In the genomic region with DNA sequence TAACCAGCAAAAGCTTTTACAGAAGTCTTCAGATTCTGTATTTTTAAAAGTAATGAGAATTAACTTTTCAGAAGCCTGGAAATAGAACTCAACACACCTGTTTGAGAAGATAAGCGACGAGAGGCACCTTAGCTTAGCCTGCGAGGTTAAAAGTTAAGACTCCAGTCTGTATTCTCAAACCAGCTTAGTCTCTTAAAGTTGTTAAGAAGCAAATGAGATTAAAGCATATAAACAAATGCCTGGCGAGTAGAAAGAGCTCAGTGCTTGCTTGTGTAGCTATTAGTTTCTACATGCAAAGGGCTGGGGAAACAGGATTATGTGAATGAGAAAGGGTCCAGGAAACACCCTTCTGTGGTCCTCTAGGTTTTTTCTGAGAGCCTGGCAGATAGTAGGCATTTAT, we compare ENCODE assay signal across 16 cellular contexts. TPM values are rescaled to one million over a fixed set of nuclear protein-coding genes. Genes with fewer than 3 reads are reported as not detected.
A peak's percentile ranks its signal among the peaks of the same experiment; 100 is the strongest.
DNase-seq lines count a peak whose midpoint lies in the region; ATAC-seq and TF ChIP-seq lines count a peak whose summit lies in the region.
"Had no signal": no experiment of that assay in that cellular context is flagged by ENCODE, and none has a peak within 500 bp of the region (broad histone marks: within the 10 kb centered on the region; RNA-seq: fewer than 3 reads in every experiment).

No MANE protein-coding gene starts in this region.

- H3K4me1 Mint-ChIP-seq in Caco-2 (ENCODE audit: low read depth, unreplicated experiment) = peaks cover 16% of the 10 kb centered on the region
- peaks cover 12% of the 10 kb centered on the region for H3K4me1 Mint-ChIP-seq in neural progenitor cell

- BruUV-seq in Caco-2 (replicated peaks; lab: Mats Ljungman, UMichigan) = no TSS peak

- H3K27me3 ChIP-seq in Caco-2 (replicated peaks; ENCODE audit: control insufficient read depth, insufficient read depth, low read length) = no peaks in the 10 kb centered on the region
- no peaks in the 10 kb centered on the region for H3K27me3 ChIP-seq in RWPE2 (ENCODE audit: insufficient read depth, poor library complexity, severe bottlenecking)
- H3K27me3 ChIP-seq in hepatocyte = no peaks in the 10 kb centered on the region
- H3K27me3 ChIP-seq in neural progenitor cell = no peaks in the 10 kb centered on the region

- ATAC-seq in RWPE2 (ENCODE audit: low read depth) = no peak; the same call in 1 of the 3 replicates

- H3K27ac Mint-ChIP-seq in Caco-2 (ENCODE audit: unreplicated experiment) (peak overlapping the region; percentile 82), neural progenitor cell (no peak overlapping the region)

- H3K4me1 ChIP-seq in Caco-2 (peaks cover 25% of the 10 kb centered on the region), RWPE2 (ENCODE audit: insufficient read depth, poor library complexity, severe bottlenecking) (peaks cover 34% of the 10 kb centered on the region), hepatocyte (ENCODE audit: insufficient read depth) (peaks cover 17% of the 10 kb centered on the region), neural progenitor cell (no peaks in the 10 kb centered on the region)

- H3K4me2 ChIP-seq in hepatocyte (peak overlapping the region; percentile 57), neural progenitor cell (no peak overlapping the region)

- H3K4me3 ChIP-seq in Caco-2 (ENCODE audit: low read depth, low read length) = no peak overlapping the region
- H3K4me3 ChIP-seq in RWPE2 (ENCODE audit: severe bottlenecking) = no peak overlapping the region
- H3K4me3 ChIP-seq in hepatocyte = no peak overlapping the region
- H3K4me3 ChIP-seq in neural progenitor cell = no peak overlapping the region

- DNase-seq in Caco-2 (peak in 1 of 2 experiments; percentile 1), RWPE2 (ENCODE audit: low spot score) (no peak), hepatocyte (ENCODE audit: low spot score) (peak; percentile 11), neural progenitor cell (ENCODE audit: low spot score) (peak; percentile 5), NCI-H345 (lab: John Stamatoyannopoulos, UW) (no peak), RWPE1 (ENCODE audit: low spot score) (no peak)
- DNase-seq in stimulated activated CD4-positive, alpha-beta T cell treated with anti-CD3 and anti-CD28 coated beads, Interleukin-1b, Interleukin-23, amount 100 ng/mL, for 48 hours = no peak
- no peak for DNase-seq in stimulated activated CD4-positive, alpha-beta T cell treated with anti-CD3 and anti-CD28 coated beads, Interleukin-4, amount 100 ng/mL, for 4 hours
- DNase-seq: C1 segment of cervical spinal cord, H7, Karpas-422, NCI-H1417 treated with DMSO at 0.1 percent for 48 hours, NCI-H2029 treated with DMSO at 0.1 percent for 48 hours, NCI-H526, Right ventricle myocardium superior had no signal

- no peaks in the 10 kb centered on the region for H3K9me2 ChIP-seq in hepatocyte (replicated peaks; ENCODE audit: insufficient read depth)

- POLR2A ChIA-PET in Caco-2 (lab: Charles Lee) (interaction anchor here (0.5 kb wide), 1 partner anchor 41 kb away, joined by 3 read pairs; no protein-coding TSS in a partner anchor), RWPE1 (lab: Yijun Ruan, JAX; ENCODE audit: low non-redundant PET) (no interaction called here)

- H3K36me3 ChIP-seq in Caco-2 (ENCODE audit: control insufficient read depth, insufficient read depth, low read length) = peaks cover 2% of the 10 kb centered on the region; the same call in 1 of the 2 replicates
- H3K36me3 ChIP-seq in RWPE2 (ENCODE audit: low read depth) = peaks cover 67% of the 10 kb centered on the region
- no peaks in the 10 kb centered on the region for H3K36me3 ChIP-seq in hepatocyte (replicated peaks; ENCODE audit: insufficient read depth, low read depth)
- H3K36me3 ChIP-seq in neural progenitor cell = peaks cover 5% of the 10 kb centered on the region

- H3K27ac ChIP-seq in RWPE2 (ENCODE audit: poor library complexity, severe bottlenecking) = peak overlapping the region; percentile 59
- peak overlapping the region; percentile 90 for H3K27ac ChIP-seq in hepatocyte
- no peak overlapping the region for H3K27ac ChIP-seq in neural progenitor cell
- no peak overlapping the region for H3K27ac ChIP-seq in RWPE1

- TF ChIP-seq CTCF in Caco-2 (IDR thresholded peaks at IDR 0.05; ENCODE audit: insufficient read depth in 1 of 2, low read depth in 1 of 2, low read length in 1 of 2, severe bottlenecking in 1 of 2, unreplicated experiment in 1 of 2) (no peak), RWPE2 (IDR thresholded peaks at IDR 0.05; ENCODE audit: poor library complexity, severe bottlenecking) (no peak), hepatocyte (IDR thresholded peaks at IDR 0.05; ENCODE audit: poor library complexity) (no peak), neural progenitor cell (IDR thresholded peaks at IDR 0.05) (no peak), RWPE1 (conservative IDR thresholded peaks at IDR 0.05; ENCODE audit: low read depth) (no peak)

- H3K9me3 ChIP-seq in Caco-2 (no peaks in the 10 kb centered on the region), RWPE2 (ENCODE audit: severe bottlenecking) (no peaks in the 10 kb centered on the region), hepatocyte (ENCODE audit: low read depth) (no peaks in the 10 kb centered on the region), neural progenitor cell (ENCODE audit: low read depth) (no peaks in the 10 kb centered on the region)

- CTCF ChIA-PET in Caco-2 (lab: Charles Lee) (interaction anchor here (1.7 kb wide), 1 partner anchor 155 kb away, joined by 7 read pairs; the partner anchor contains the start of gene CDKN2B), RWPE1 (lab: Yijun Ruan, JAX) (interaction anchor here (0.5 to 1.3 kb wide), 3 partner anchors 11 to 475 kb away, joined by 3 to 4 read pairs (median 3); no protein-coding TSS in a partner anchor)

- no peaks in the 10 kb centered on the region for H4K20me1 ChIP-seq in hepatocyte (ENCODE audit: insufficient read depth, poor library complexity, severe bottlenecking)
- peaks cover 9% of the 10 kb centered on the region for H4K20me1 ChIP-seq in neural progenitor cell (ENCODE audit: low read depth)

- no peaks in the 10 kb centered on the region for H3K9me3 Mint-ChIP-seq in Caco-2 (ENCODE audit: unreplicated experiment)
- peaks cover 8% of the 10 kb centered on the region for H3K9me3 Mint-ChIP-seq in neural progenitor cell

- no peaks in the 10 kb centered on the region for H3F3A ChIP-seq in neural progenitor cell (ENCODE audit: low read depth)

- WGBS in hepatocyte (ENCODE audit: low lambda C conversion rate, missing lambda C conversion rate) = 56% methylated on average over 4 of the region's 4 CpGs

- H2AFZ ChIP-seq in hepatocyte (no peak overlapping the region), neural progenitor cell (replicated peaks) (no peak overlapping the region)

- H3K9ac ChIP-seq in neural progenitor cell = no peak overlapping the region

- H3K79me2 ChIP-seq in hepatocyte = no peaks in the 10 kb centered on the region
- H3K79me2 ChIP-seq in neural progenitor cell (ENCODE audit: low read depth) = no peaks in the 10 kb centered on the region

- peaks cover 31% of the 10 kb centered on the region for H3K36me3 Mint-ChIP-seq in Caco-2 (ENCODE audit: insufficient read depth, unreplicated experiment)
- H3K36me3 Mint-ChIP-seq in neural progenitor cell = peaks cover 68% of the 10 kb centered on the region

- intact Hi-C loops in Caco-2 (cut with micrococcal nuclease; ENCODE audit: unreplicated experiment) = no loop called here

- H3K4me3 Mint-ChIP-seq in Caco-2 (ENCODE audit: unreplicated experiment) (no peak overlapping the region), neural progenitor cell (no peak overlapping the region)

- no peaks in the 10 kb centered on the region for H3K27me3 Mint-ChIP-seq in Caco-2 (ENCODE audit: insufficient read depth, unreplicated experiment)
- peaks cover 2% of the 10 kb centered on the region for H3K27me3 Mint-ChIP-seq in neural progenitor cell (ENCODE audit: insufficient read depth, low read depth)

RNA-seq across cellular contexts. Expression of gene MTAP, which starts 51.7 kb away (rescaled TPM):
- 42.5 and 53.3 TPM in 2 replicates for total RNA-seq in Caco-2 (2022)
- 18.9 and 38.8 TPM in 2 replicates for total RNA-seq in hepatocyte
- 15.9 and 21.2 TPM in 2 replicates for polyA plus RNA-seq in hepatocyte
- 15.2 and 21.6 TPM in 2 replicates for total RNA-seq in neural progenitor cell (ENCODE audit: low replicate concordance)
- total RNA-seq: A172 had no signal

Comparison
In these comparisons a context has a peak if more than half of its experiments do, and no peak if none do; other contexts are left out.
1. DNase-seq: peak in hepatocyte (single experiment) and neural progenitor cell (single experiment); none in RWPE2 (single experiment), NCI-H345 (single experiment), RWPE1 (single experiment), stimulated activated CD4-positive, alpha-beta T cell treated with anti-CD3 and anti-CD28 coated beads, Interleukin-1b, Interleukin-23, amount 100 ng/mL, for 48 hours (single experiment) and stimulated activated CD4-positive, alpha-beta T cell treated with anti-CD3 and anti-CD28 coated beads, Interleukin-4, amount 100 ng/mL, for 4 hours (0 of 2).
2. H3K27ac ChIP-seq: peak in RWPE2 (single experiment) and hepatocyte (single experiment); none in neural progenitor cell (single experiment) and RWPE1 (single experiment).